In genomic region chr10:132303361-132304115, GRCh38 we compare ENCODE assay signal across 28 cellular contexts. TPM values are rescaled to one million over a fixed set of nuclear protein-coding genes. Genes with fewer than 3 reads are reported as not detected.
DNase-seq lines count a peak whose midpoint lies in the region; ATAC-seq, FAIRE-seq and TF ChIP-seq lines count a peak whose summit lies in the region.
"Had no signal": no experiment of that assay in that cellular context is flagged by ENCODE, and none has a peak within 500 bp of the region (broad histone marks: within the 10 kb centered on the region; RNA-seq: fewer than 3 reads in every experiment).

No MANE protein-coding gene starts in this region.

- 89% methylated on average over 21 of the region's 21 CpGs for WGBS in suprapubic skin

- TF ChIP-seq POLR2A in suprapubic skin (IDR thresholded peaks at IDR 0.05): no peak

- no peak overlapping the region for H3K27ac ChIP-seq in suprapubic skin
- H3K27ac ChIP-seq: breast epithelium, SJSA1 had no signal

- no peak for TF ChIP-seq EP300 in suprapubic skin (IDR thresholded peaks at IDR 0.05)

- H3K27me3 ChIP-seq in suprapubic skin: peaks cover 8% of the 10 kb centered on the region
- H3K27me3 ChIP-seq: breast epithelium had no signal

- intact Hi-C loops in mucosa of descending colon (cut with DNase I, micrococcal nuclease): no loop called here

- no peak for TF ChIP-seq CTCF in mucosa of descending colon (IDR thresholded peaks at IDR 0.05)
- no peak for TF ChIP-seq CTCF in suprapubic skin (IDR thresholded peaks at IDR 0.05)

- H3K4me1 ChIP-seq in mucosa of descending colon (ENCODE audit: low read depth) (peaks cover 8% of the 10 kb centered on the region), suprapubic skin (peaks cover 16% of the 10 kb centered on the region)

- H3K9me3 ChIP-seq in mucosa of descending colon (no peaks in the 10 kb centered on the region), suprapubic skin (no peaks in the 10 kb centered on the region)
- H3K9me3 ChIP-seq: breast epithelium had no signal

- FAIRE-seq in frontal cortex (lab: Jason Lieb, UNC): no peak
- FAIRE-seq: colon had no signal

- ATAC-seq in mucosa of descending colon (no peak), HG03175 (IDR thresholded peaks at IDR 0.05; ENCODE audit: unreplicated experiment) (no peak)
- ATAC-seq: effector memory CD8-positive, alpha-beta T cell; left lobe of liver; stimulated activated effector memory CD8-positive, alpha-beta T cell treated with anti-CD3 and anti-CD28 coated beads, Interleukin-12 subunit alpha, Interleukin-12 subunit beta, amount 100 ng/mL, for 72 hours; T-cell had no signal

- DNase-seq in activated CD4-positive, CD25-positive, alpha-beta regulatory T cell treated with anti-CD3 and anti-CD28 coated beads, Interleukin-2, amount 50 U/mL, for 72 hours: peak; percentile 9
- DNase-seq in activated CD4-positive, CD25-positive, alpha-beta regulatory T cell (lab: John Stamatoyannopoulos, UW): no peak
- DNase-seq in RPMI7951 (ENCODE audit: low read depth) (peak; percentile 44), mucosa of descending colon (peak in 2 of 3 donors; percentile 2 to 10), suprapubic skin (ENCODE audit: low spot score in 2 of 2) (peak; percentile 29 to 47), frontal cortex (ENCODE audit: low spot score in 2 of 2) (no peak), cortex of kidney (lab: John Stamatoyannopoulos, UW) (no peak)
- DNase-seq: 8988T; activated CD4-positive, alpha-beta T cell treated with anti-CD3 and anti-CD28 coated beads, Interleukin-2, amount 50 U/mL, for 48 hours; activated naive CD4-positive, alpha-beta T cell treated with anti-CD3 and anti-CD28 coated beads, Interleukin-2, amount 10 ng/mL, durations not matched to agents 7 days and 5 days; amygdala; effector memory CD8-positive, alpha-beta T cell; GDM1; Karpas-422; mesendoderm; NCI-H1436; NCI-H2081 treated with DMSO at 0.1 percent for 48 hours; NCI-H82; occipital lobe; T-cell; trophoblast cell had no signal

- H3K4me3 ChIP-seq in mucosa of descending colon (no peak overlapping the region), suprapubic skin (no peak overlapping the region)
- H3K4me3 ChIP-seq: breast epithelium, HAP-1, SJSA1 had no signal

- no peaks in the 10 kb centered on the region for H3K36me3 ChIP-seq in mucosa of descending colon (ENCODE audit: low read depth)
- no peaks in the 10 kb centered on the region for H3K36me3 ChIP-seq in suprapubic skin
- H3K36me3 ChIP-seq: breast epithelium, HAP-1, SJSA1 had no signal

RNA-seq across cellular contexts. Expression of gene STK32C, which starts 4.2 kb away (rescaled TPM):
- 16.6 and 16.7 TPM in 2 replicates for total RNA-seq in RPMI7951 (2014; rRNA removed; shearing (Covaris generic))
- total RNA-seq in mucosa of descending colon (10 to 100 TPM in 2 of 3 donors, 1 to 10 TPM in 1; 4.5 to 11.5 (median 11.1) TPM), suprapubic skin (1 to 10 TPM; 1.3 to 5.6 (median 4.7) TPM), frontal cortex (25.3 TPM)

RNA-seq across cellular contexts. Expression of gene LRRC27, which starts 28.5 kb away (rescaled TPM):
- total RNA-seq in RPMI7951 (2014; rRNA removed; shearing (Covaris generic)): 3.0 and 4.3 TPM in 2 replicates
- 10 to 100 TPM in 2 of 3 donors, 1 to 10 TPM in 1; 6.9 to 12.2 (median 11.1) TPM for total RNA-seq in mucosa of descending colon
- 10 to 100 TPM in 1 of 4 donors, 1 to 10 TPM in 3; 6.6 to 13.1 (median 7.1) TPM for total RNA-seq in suprapubic skin
- total RNA-seq in frontal cortex: 20.0 TPM

Comparison
In these comparisons a context has a peak if more than half of its experiments do, and no peak if none do; other contexts are left out.
1. DNase-seq: peak in activated CD4-positive, CD25-positive, alpha-beta regulatory T cell treated with anti-CD3 and anti-CD28 coated beads, Interleukin-2, amount 50 U/mL, for 72 hours (single experiment), RPMI7951 (single experiment), mucosa of descending colon (2 of 3) and suprapubic skin (2 of 2); none in activated CD4-positive, CD25-positive, alpha-beta regulatory T cell (0 of 4), frontal cortex (0 of 2) and cortex of kidney (single experiment).